In genomic region chr19:48501961-48502719, GRCh38 we compare ENCODE assay signal across 1 cellular context.
TF ChIP-seq lines count a peak whose summit lies in the region.

No MANE protein-coding gene starts in this region.

TF ChIP-seq in K562, 482 proteins besides CTCF, POLR2A, EP300 and RAD21 (continued from another document and continues in another):
- peak in 1 of 2 experiments; percentile 3 for TF ChIP-seq AFF1 (IDR thresholded peaks at IDR 0.05; ENCODE audit: low read depth in 1 of 2, partially characterized antibody in 2 of 2)
- no peak for TF ChIP-seq TCF3 (CRISPR knock-in tag; IDR thresholded peaks at IDR 0.05)
- TF ChIP-seq MAZ (CRISPR knock-in tag; conservative IDR thresholded peaks at IDR 0.05 in 1 of 2, IDR thresholded peaks at IDR 0.05 in 1 of 2): no peak; a peak in 1 of 4 replicates
- no peak for TF ChIP-seq ZNF764 (CRISPR knock-in tag; IDR thresholded peaks at IDR 0.05; ENCODE audit: low read depth)
- 0 out of 2 replicates have a peak, but pooled peaks have one; percentile 1 for TF ChIP-seq JUN (IDR thresholded peaks at IDR 0.05; ENCODE audit: borderline replicate concordance, low read depth, low read length)
- TF ChIP-seq JUN (CRISPR knock-in tag; IDR thresholded peaks at IDR 0.05; ENCODE audit: borderline replicate concordance): no peak
- TF ChIP-seq ZKSCAN3 (CRISPR knock-in tag; IDR thresholded peaks at IDR 0.05): no peak
- no peak for TF ChIP-seq SUPT5H (IDR thresholded peaks at IDR 0.05)
- no peak for TF ChIP-seq ZNF354B (CRISPR knock-in tag; IDR thresholded peaks at IDR 0.05)
- TF ChIP-seq CREB1 (IDR thresholded peaks at IDR 0.05): no peak
- 0 out of 2 replicates have a peak, but pooled peaks have one; percentile 24 for TF ChIP-seq CREB1 (CRISPR knock-in tag; IDR thresholded peaks at IDR 0.05)
- TF ChIP-seq THRB (CRISPR knock-in tag; conservative IDR thresholded peaks at IDR 0.05): no peak
- no peak for TF ChIP-seq KLF16 (IDR thresholded peaks at IDR 0.05)
- TF ChIP-seq TCFL5 (CRISPR knock-in tag; conservative IDR thresholded peaks at IDR 0.05): no peak
- no peak for TF ChIP-seq TOE1 (IDR thresholded peaks at IDR 0.05; ENCODE audit: borderline replicate concordance)
- no peak for TF ChIP-seq TOE1 (CRISPR knock-in tag; IDR thresholded peaks at IDR 0.05; ENCODE audit: borderline replicate concordance, low read depth)
- TF ChIP-seq MBD1 (CRISPR knock-in tag; IDR thresholded peaks at IDR 0.05): no peak
- TF ChIP-seq KLF1 (tag; IDR thresholded peaks at IDR 0.05): no peak
- TF ChIP-seq ZNF282 (CRISPR knock-in tag; IDR thresholded peaks at IDR 0.05): no peak
- TF ChIP-seq HES1 (IDR thresholded peaks at IDR 0.05; ENCODE audit: low read depth): no peak
- peak; percentile 61; the same call in 1 of the 2 replicates for TF ChIP-seq SREBF1 (IDR thresholded peaks at IDR 0.05; ENCODE audit: borderline replicate concordance, low read depth, low read length)
- no peak for TF ChIP-seq THAP12 (CRISPR knock-in tag; IDR thresholded peaks at IDR 0.05)
- TF ChIP-seq U2AF2 (optimal IDR thresholded peaks at IDR 0.05; ENCODE audit: low read depth, low read length): no peak
- TF ChIP-seq ELK3 (CRISPR knock-in tag; IDR thresholded peaks at IDR 0.05): no peak
- no peak for TF ChIP-seq MNT (conservative IDR thresholded peaks at IDR 0.05)
- TF ChIP-seq KLF10 (CRISPR knock-in tag; IDR thresholded peaks at IDR 0.05): no peak
- no peak for TF ChIP-seq MLX (CRISPR knock-in tag; conservative IDR thresholded peaks at IDR 0.05)
- no peak for TF ChIP-seq ZNF436 (CRISPR knock-in tag; IDR thresholded peaks at IDR 0.05)
- no peak for TF ChIP-seq DIDO1 (tag; IDR thresholded peaks at IDR 0.05; ENCODE audit: low read depth)
- no peak for TF ChIP-seq ZNF79 (CRISPR knock-in tag; IDR thresholded peaks at IDR 0.05; ENCODE audit: low read depth)
- peak; percentile 73 for TF ChIP-seq VEZF1 (CRISPR knock-in tag; IDR thresholded peaks at IDR 0.05)
- TF ChIP-seq GABPA (tag; conservative IDR thresholded peaks at IDR 0.05; ENCODE audit: low read depth): no peak
- TF ChIP-seq KLF6 (CRISPR knock-in tag; IDR thresholded peaks at IDR 0.05; ENCODE audit: borderline replicate concordance): no peak
- TF ChIP-seq ZNF134 (CRISPR knock-in tag; conservative IDR thresholded peaks at IDR 0.05): no peak
- TF ChIP-seq ATF1 (CRISPR knock-in tag; IDR thresholded peaks at IDR 0.05): no peak
- TF ChIP-seq ATF1 (tag; IDR thresholded peaks at IDR 0.05): 0 out of 2 replicates have a peak, but pooled peaks have one; percentile 22
- no peak for TF ChIP-seq SP2 (IDR thresholded peaks at IDR 0.05; ENCODE audit: extremely low read depth, low read depth, low read length, poor library complexity, severe bottlenecking)
- TF ChIP-seq CCNT2 (IDR thresholded peaks at IDR 0.05; ENCODE audit: borderline replicate concordance, extremely low read depth, insufficient read length, low read depth, low read length): peak; percentile 18
- TF ChIP-seq FOXA3 (CRISPR knock-in tag; conservative IDR thresholded peaks at IDR 0.05 in 1 of 2, IDR thresholded peaks at IDR 0.05 in 1 of 2): no peak
- no peak for TF ChIP-seq CBFA2T2 (conservative IDR thresholded peaks at IDR 0.05)
- peak; percentile 97 for TF ChIP-seq HDGF (IDR thresholded peaks at IDR 0.05)
- TF ChIP-seq PCBP1 (IDR thresholded peaks at IDR 0.05; ENCODE audit: low read depth, low read length, poor library complexity, severe bottlenecking): no peak
- TF ChIP-seq ZNF384 (IDR thresholded peaks at IDR 0.05; ENCODE audit: low read depth, low read length): no peak
- peak; percentile 87; the same call in 1 of the 2 replicates for TF ChIP-seq ZNF263 (CRISPR knock-in tag; IDR thresholded peaks at IDR 0.05; ENCODE audit: borderline replicate concordance)
- no peak for TF ChIP-seq CBX5 (IDR thresholded peaks at IDR 0.05; ENCODE audit: borderline replicate concordance, low read depth)
- peak; percentile 31; the same call in 1 of the 2 replicates for TF ChIP-seq PHF8 (IDR thresholded peaks at IDR 0.05; ENCODE audit: borderline replicate concordance, low read length)
- no peak for TF ChIP-seq ZNF740 (CRISPR knock-in tag; IDR thresholded peaks at IDR 0.05)
- TF ChIP-seq ZNF740 (tag; IDR thresholded peaks at IDR 0.05): peak in 1 of 2 experiments; percentile 33; a peak in 1 of 4 replicates
- TF ChIP-seq XRCC3 (IDR thresholded peaks at IDR 0.05): no peak
- TF ChIP-seq ZNF12 (CRISPR knock-in tag; IDR thresholded peaks at IDR 0.05): no peak
- 0 out of 2 replicates have a peak, but pooled peaks have one; percentile 56 for TF ChIP-seq ZBTB7A (IDR thresholded peaks at IDR 0.05; ENCODE audit: borderline replicate concordance, control insufficient read depth, low read depth, low read length)
- TF ChIP-seq NELFE (IDR thresholded peaks at IDR 0.05; ENCODE audit: insufficient read depth, insufficient read length): no peak
- peak in 1 of 2 experiments; percentile 9; a peak in 2 of 4 replicates for TF ChIP-seq HDAC1 (IDR thresholded peaks at IDR 0.05)
- TF ChIP-seq ZBTB17 (CRISPR knock-in tag; IDR thresholded peaks at IDR 0.05): no peak
